ENCODE assay signal across 31 cellular contexts in the genomic region with DNA sequence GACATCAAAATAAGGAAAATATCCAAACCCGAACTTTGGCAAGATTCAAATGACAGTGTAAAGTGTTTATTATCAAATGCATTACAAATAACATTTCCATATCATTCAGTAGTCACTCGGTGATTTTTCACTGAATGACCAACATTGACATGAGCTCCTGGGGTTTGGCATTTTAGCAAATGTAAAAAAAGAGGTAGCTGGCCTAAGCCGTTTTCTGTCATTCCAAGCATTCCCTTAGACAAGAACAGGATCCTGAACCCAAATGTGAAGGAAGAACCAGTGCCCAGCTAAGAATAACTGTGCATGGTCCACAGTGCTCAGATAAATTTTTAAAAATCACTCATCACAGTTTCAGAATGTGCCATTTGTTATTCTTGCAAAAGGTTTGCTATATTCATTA.
"Had no signal": no experiment of that assay in that cellular context is flagged by ENCODE, and none has a peak within 500 bp of the region (broad histone marks: within the 10 kb centered on the region; RNA-seq: fewer than 3 reads in every experiment).

No MANE protein-coding gene starts in this region.

- H3K4me1 ChIP-seq: left lung, lower lobe of right lung, pancreas, prostate gland, spleen, suprapubic skin, upper lobe of right lung had no signal

- H3K4me1 Mint-ChIP-seq: immature natural killer cell; naive B cell; natural killer cell; stimulated activated effector memory CD8-positive, alpha-beta T cell treated with anti-CD3 and anti-CD28 coated beads, Interleukin-12 subunit alpha, Interleukin-12 subunit beta, amount 100 ng/mL, for 72 hours had no signal

- FAIRE-seq: islet of Langerhans, kidney, pancreas, small intestine, urothelium cell line had no signal

- H3K4me3 Mint-ChIP-seq: immature natural killer cell; mesothelial cell of epicardium; naive B cell; natural killer cell; nephron progenitor cell; stimulated activated effector memory CD8-positive, alpha-beta T cell treated with anti-CD3 and anti-CD28 coated beads, Interleukin-12 subunit alpha, Interleukin-12 subunit beta, amount 100 ng/mL, for 72 hours; stimulated activated naive CD8-positive, alpha-beta T cell treated with anti-CD3 and anti-CD28 coated beads, Interleukin-15, Interleukin-2, amounts not matched to agents 100 ng/mL and 50 ng/mL, for 24 hours had no signal

- H3K27me3 Mint-ChIP-seq: naive B cell; stimulated activated naive CD8-positive, alpha-beta T cell treated with anti-CD3 and anti-CD28 coated beads, Interleukin-15, Interleukin-2, amounts not matched to agents 100 ng/mL and 50 ng/mL, for 24 hours had no signal

- H3K9me3 Mint-ChIP-seq: mesothelial cell of epicardium; nephron progenitor cell; stimulated activated effector memory CD8-positive, alpha-beta T cell treated with anti-CD3 and anti-CD28 coated beads, Interleukin-12 subunit alpha, Interleukin-12 subunit beta, amount 100 ng/mL, for 72 hours; stimulated activated naive CD8-positive, alpha-beta T cell treated with anti-CD3 and anti-CD28 coated beads, Interleukin-15, Interleukin-2, amounts not matched to agents 100 ng/mL and 50 ng/mL, for 24 hours had no signal

- H3K27me3 ChIP-seq: left lung, pancreas, spleen, suprapubic skin, tibial artery, upper lobe of right lung had no signal

- H3K36me3 ChIP-seq: left lung, lower lobe of right lung, pancreas, prostate gland, spleen, suprapubic skin, thoracic aorta, tibial artery, upper lobe of right lung had no signal

- DNase-seq: hippocampal formation; immature natural killer cell; kidney; left colon; left lung; lower lobe of right lung; mammary epithelial cell; mesenchymal stem cell; naive B cell; natural killer cell; nephron progenitor cell; pancreas; posterior cingulate gyrus; retina; right cardiac atrium; small intestine; spleen; stimulated activated CD4-positive, alpha-beta T cell treated with anti-CD3 and anti-CD28 coated beads, Interleukin-4, amount 100 ng/mL, for 24 hours; stimulated activated naive CD4-positive, alpha-beta T cell; tibial artery; trophoblast cell; upper lobe of right lung had no signal

- ATAC-seq: left colon; left lung; lower lobe of right lung; natural killer cell; pancreas; right cardiac atrium; sciatic nerve; stimulated activated effector memory CD8-positive, alpha-beta T cell treated with anti-CD3 and anti-CD28 coated beads, Interleukin-12 subunit alpha, Interleukin-12 subunit beta, amount 100 ng/mL, for 72 hours; upper lobe of right lung had no signal

- H3K36me3 Mint-ChIP-seq: immature natural killer cell; mesothelial cell of epicardium; naive B cell; natural killer cell; stimulated activated effector memory CD8-positive, alpha-beta T cell treated with anti-CD3 and anti-CD28 coated beads, Interleukin-12 subunit alpha, Interleukin-12 subunit beta, amount 100 ng/mL, for 72 hours had no signal

- H3K9me3 ChIP-seq: left lung, lower lobe of right lung, pancreas, prostate gland, spleen, suprapubic skin, thoracic aorta, tibial artery, upper lobe of right lung had no signal

- H3K27ac Mint-ChIP-seq: immature natural killer cell; naive B cell; natural killer cell; nephron progenitor cell; stimulated activated effector memory CD8-positive, alpha-beta T cell treated with anti-CD3 and anti-CD28 coated beads, Interleukin-12 subunit alpha, Interleukin-12 subunit beta, amount 100 ng/mL, for 72 hours; stimulated activated naive CD8-positive, alpha-beta T cell treated with anti-CD3 and anti-CD28 coated beads, Interleukin-15, Interleukin-2, amounts not matched to agents 100 ng/mL and 50 ng/mL, for 24 hours had no signal

- H3K4me3 ChIP-seq: left lung, lower lobe of right lung, pancreas, prostate gland, spleen, suprapubic skin, thoracic aorta, tibial artery, upper lobe of right lung had no signal

- H3K27ac ChIP-seq: left lung, lower lobe of right lung, pancreas, prostate gland, spleen, suprapubic skin, thoracic aorta, upper lobe of right lung had no signal
